ENCODE assay signal across 14 cellular contexts in the genomic region with DNA sequence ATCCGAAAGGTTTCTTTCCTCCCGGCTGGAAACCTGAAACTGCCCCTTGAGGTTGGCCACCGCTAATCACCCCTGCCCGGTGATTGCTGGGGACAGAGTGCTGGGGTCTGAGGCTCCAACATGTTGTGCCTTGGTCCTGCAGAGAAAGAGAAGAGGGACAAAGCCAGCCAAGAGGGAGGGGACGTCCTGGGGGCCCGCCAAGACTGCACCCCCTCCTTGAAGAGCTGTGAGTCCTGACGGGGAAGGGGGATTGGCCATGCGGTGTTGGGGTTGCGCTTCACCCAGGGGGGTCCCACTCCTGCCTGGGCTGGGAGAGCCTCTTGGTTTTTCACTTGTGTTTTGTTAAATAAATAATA. TPM values are rescaled to one million over a fixed set of nuclear protein-coding genes. Genes with fewer than 3 reads are reported as not detected.
DNase-seq lines count a peak whose midpoint lies in the region; TF ChIP-seq lines count a peak whose summit lies in the region.
"Had no signal": no experiment of that assay in that cellular context is flagged by ENCODE, and none has a peak within 500 bp of the region (broad histone marks: within the 10 kb centered on the region; RNA-seq: fewer than 3 reads in every experiment).

No MANE protein-coding gene starts in this region.

- TF ChIP-seq EP300 in transverse colon (IDR thresholded peaks at IDR 0.05; ENCODE audit: low read depth) = no peak

- no peaks in the 10 kb centered on the region for H3K9me3 ChIP-seq in transverse colon
- H3K9me3 ChIP-seq: HAP-1, SK-N-SH had no signal

- no peaks in the 10 kb centered on the region for H3K27me3 Mint-ChIP-seq in activated naive CD4-positive, alpha-beta T cell treated with anti-CD3 and anti-CD28 coated beads for 36 hours (ENCODE audit: low read depth)
- H3K27me3 Mint-ChIP-seq in activated T-helper 1 cell treated with anti-CD3 and anti-CD28 coated beads, Interleukin-12 subunit alpha, Interleukin-12 subunit beta, Interleukin-2, Interleukin-4 antibody, amounts not matched to agents 30 ng/mL and 10 ng/mL and 1 ng/mL, durations not matched to agents 14 hours and 24 hours and 36 hours (ENCODE audit: insufficient read depth) = peaks cover 4% of the 10 kb centered on the region

- peaks cover 0 to 11% (median 0%) of the 10 kb centered on the region in 4 donors for H3K36me3 ChIP-seq in transverse colon

- CTCF ChIA-PET in activated naive CD4-positive, alpha-beta T cell treated with anti-CD3 and anti-CD28 coated beads for 36 hours (lab: Charles Lee) = no interaction called here

- peaks cover 14 to 51% (median 34%) of the 10 kb centered on the region in 4 donors for H3K4me1 ChIP-seq in transverse colon

- peak overlapping the region; percentile 96 for H3K27ac Mint-ChIP-seq in activated naive CD4-positive, alpha-beta T cell treated with anti-CD3 and anti-CD28 coated beads for 36 hours
- H3K27ac Mint-ChIP-seq in activated T-helper 1 cell treated with anti-CD3 and anti-CD28 coated beads, Interleukin-12 subunit alpha, Interleukin-12 subunit beta, Interleukin-2, Interleukin-4 antibody, amounts not matched to agents 30 ng/mL and 10 ng/mL and 1 ng/mL, durations not matched to agents 14 hours and 24 hours and 36 hours = no peak overlapping the region
- H3K27ac Mint-ChIP-seq: WTC11 had no signal

- TF ChIP-seq POLR2A in transverse colon (IDR thresholded peaks at IDR 0.05) (no peak), erythroblast (IDR thresholded peaks at IDR 0.05; ENCODE audit: low read length) (no peak)

- no peak for DNase-seq in activated naive CD4-positive, alpha-beta T cell treated with anti-CD3 and anti-CD28 coated beads for 36 hours
- DNase-seq in activated naive CD4-positive, alpha-beta T cell treated with anti-CD3 and anti-CD28 coated beads, Interleukin-2, amount 50 U/mL, for 16 hours = no peak
- DNase-seq in activated T-helper 1 cell treated with anti-CD3 and anti-CD28 coated beads, Interleukin-12 subunit alpha, Interleukin-12 subunit beta, Interleukin-2, Interleukin-4 antibody, amounts not matched to agents 30 ng/mL and 10 ng/mL and 1 ng/mL, durations not matched to agents 14 hours and 24 hours and 36 hours (ENCODE audit: low spot score) = no peak
- DNase-seq in transverse colon = no peak
- no peak for DNase-seq in ecto neural progenitor cell (ENCODE audit: low spot score)
- DNase-seq in ureter (ENCODE audit: low spot score) = no peak
- no peak for DNase-seq in erythroblast (lab: John Stamatoyannopoulos, UW)
- DNase-seq: cerebellar nuclear complex, NCI-H2081 treated with DMSO at 0.1 percent for 48 hours, SK-N-SH, trophoblast cell had no signal

- in situ Hi-C loops in transverse colon (cut with MboI; ENCODE audit: low pct_ligation_motif_present in 1 of 4, low pct_unique_long_range_greater_than_20kb in 1 of 4, low sequenced_read_pairs in 3 of 4) = no loop called here

- no peaks in the 10 kb centered on the region for H3K9me3 Mint-ChIP-seq in activated naive CD4-positive, alpha-beta T cell treated with anti-CD3 and anti-CD28 coated beads for 36 hours
- H3K9me3 Mint-ChIP-seq in activated T-helper 1 cell treated with anti-CD3 and anti-CD28 coated beads, Interleukin-12 subunit alpha, Interleukin-12 subunit beta, Interleukin-2, Interleukin-4 antibody, amounts not matched to agents 30 ng/mL and 10 ng/mL and 1 ng/mL, durations not matched to agents 14 hours and 24 hours and 36 hours = no peaks in the 10 kb centered on the region
- H3K9me3 Mint-ChIP-seq: WTC11 had no signal

- intact Hi-C loops in activated naive CD4-positive, alpha-beta T cell treated with anti-CD3 and anti-CD28 coated beads for 36 hours (cut with micrococcal nuclease) = loop anchor here (1.0 to 5.0 kb wide), 4 partner anchors 14 to 531 kb away; no protein-coding TSS in a partner anchor
- intact Hi-C loops in activated T-helper 1 cell treated with anti-CD3 and anti-CD28 coated beads, Interleukin-12 subunit alpha, Interleukin-12 subunit beta, Interleukin-2, Interleukin-4 antibody, amounts not matched to agents 30 ng/mL and 10 ng/mL and 1 ng/mL, durations not matched to agents 14 hours and 24 hours and 36 hours (cut with micrococcal nuclease) = no loop called here
- intact Hi-C loops in transverse colon (cut with DNase I; ENCODE audit: low total_unique reads) = no loop called here

- no peak overlapping the region for H3K4me3 ChIP-seq in transverse colon
- H3K4me3 ChIP-seq: HAP-1 had no signal

- H3K4me1 Mint-ChIP-seq in activated naive CD4-positive, alpha-beta T cell treated with anti-CD3 and anti-CD28 coated beads for 36 hours (ENCODE audit: low read depth) = peaks cover 96% of the 10 kb centered on the region
- H3K4me1 Mint-ChIP-seq in activated T-helper 1 cell treated with anti-CD3 and anti-CD28 coated beads, Interleukin-12 subunit alpha, Interleukin-12 subunit beta, Interleukin-2, Interleukin-4 antibody, amounts not matched to agents 30 ng/mL and 10 ng/mL and 1 ng/mL, durations not matched to agents 14 hours and 24 hours and 36 hours (ENCODE audit: low read depth) = peaks cover 53% of the 10 kb centered on the region

- peak overlapping the region; percentile 99 for H3K27ac ChIP-seq in layer of hippocampus (ENCODE audit: low read depth, low read length)
- H3K27ac ChIP-seq in transverse colon = peak overlapping the region; percentile 83 to 85 (median 84)

- H3K27me3 ChIP-seq in layer of hippocampus (ENCODE audit: control insufficient read depth, insufficient read depth, low read length) (no peaks in the 10 kb centered on the region), transverse colon (no peaks in the 10 kb centered on the region)

- no peak for TF ChIP-seq CTCF in transverse colon (IDR thresholded peaks at IDR 0.05)

- peak overlapping the region; percentile 66 for H3K4me3 Mint-ChIP-seq in activated naive CD4-positive, alpha-beta T cell treated with anti-CD3 and anti-CD28 coated beads for 36 hours
- H3K4me3 Mint-ChIP-seq in activated T-helper 1 cell treated with anti-CD3 and anti-CD28 coated beads, Interleukin-12 subunit alpha, Interleukin-12 subunit beta, Interleukin-2, Interleukin-4 antibody, amounts not matched to agents 30 ng/mL and 10 ng/mL and 1 ng/mL, durations not matched to agents 14 hours and 24 hours and 36 hours = peak overlapping the region; percentile 62
- H3K4me3 Mint-ChIP-seq: WTC11 had no signal

- peaks cover 8% of the 10 kb centered on the region for H3K36me3 Mint-ChIP-seq in activated naive CD4-positive, alpha-beta T cell treated with anti-CD3 and anti-CD28 coated beads for 36 hours (ENCODE audit: low read depth)
- peaks cover 13% of the 10 kb centered on the region for H3K36me3 Mint-ChIP-seq in activated T-helper 1 cell treated with anti-CD3 and anti-CD28 coated beads, Interleukin-12 subunit alpha, Interleukin-12 subunit beta, Interleukin-2, Interleukin-4 antibody, amounts not matched to agents 30 ng/mL and 10 ng/mL and 1 ng/mL, durations not matched to agents 14 hours and 24 hours and 36 hours (ENCODE audit: low read depth)

- WGBS in transverse colon (ENCODE audit: low coverage in 1 of 2), 2 donors = 88% methylated on average over 9 of the region's 9 CpGs; no CpG with 5 or more reads in 1 of the 2 donors

RNA-seq across cellular contexts. Expression of a gene that starts 19.5 kb away (rescaled TPM):
- total RNA-seq in activated naive CD4-positive, alpha-beta T cell treated with anti-CD3 and anti-CD28 coated beads for 36 hours = 10 to 100 TPM; 19.1 to 19.7 TPM
- 4.6 and 5.3 TPM in 2 replicates for total RNA-seq in activated T-helper 1 cell treated with anti-CD3 and anti-CD28 coated beads, Interleukin-12 subunit alpha, Interleukin-12 subunit beta, Interleukin-2, Interleukin-4 antibody, amounts not matched to agents 30 ng/mL and 10 ng/mL and 1 ng/mL, durations not matched to agents 14 hours and 24 hours and 36 hours
- total RNA-seq in transverse colon (10 to 100 TPM; 24.9 to 75.6 (median 37.8) TPM), ureter (14.4 TPM)

RNA-seq across cellular contexts. Expression of a gene that starts 53.7 kb away (rescaled TPM):
- 1 to 10 TPM; 4.9 to 6.3 TPM for total RNA-seq in activated naive CD4-positive, alpha-beta T cell treated with anti-CD3 and anti-CD28 coated beads for 36 hours
- 0.83 and 0.98 TPM in 2 replicates for total RNA-seq in activated T-helper 1 cell treated with anti-CD3 and anti-CD28 coated beads, Interleukin-12 subunit alpha, Interleukin-12 subunit beta, Interleukin-2, Interleukin-4 antibody, amounts not matched to agents 30 ng/mL and 10 ng/mL and 1 ng/mL, durations not matched to agents 14 hours and 24 hours and 36 hours
- total RNA-seq in transverse colon (1 to 10 TPM; 2.4 to 6.8 (median 4.3) TPM), ureter (8.7 TPM)
